ENCODE assay signal across 1 cellular context in the genomic region with DNA sequence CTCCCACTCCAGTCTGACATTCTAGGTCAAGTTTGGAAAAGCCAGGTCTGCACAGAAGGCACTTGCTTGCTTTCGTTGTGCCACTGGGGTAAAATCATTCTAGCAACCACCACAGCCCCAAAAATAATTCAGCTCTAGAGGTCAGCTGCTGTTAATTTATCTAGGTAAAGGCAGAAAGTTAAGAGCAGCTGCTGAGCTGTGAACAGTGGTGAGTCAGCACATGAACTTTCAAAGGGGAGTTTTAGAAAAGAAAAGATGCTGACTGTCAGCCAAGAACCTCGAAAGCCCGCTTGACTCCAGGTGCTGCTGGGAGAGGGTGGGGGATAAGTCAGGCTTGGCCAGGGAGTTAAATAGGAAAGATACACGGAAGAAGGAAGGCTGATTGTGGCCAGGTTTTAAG.
TF ChIP-seq lines count a peak whose summit lies in the region.

No MANE protein-coding gene starts in this region.

TF ChIP-seq in IMR-90, 13 proteins besides CTCF, POLR2A, EP300 and RAD21:
- no peak for TF ChIP-seq RCOR1 (IDR thresholded peaks at IDR 0.05; ENCODE audit: insufficient replicate concordance, low read length)
- no peak for TF ChIP-seq MXI1 (IDR thresholded peaks at IDR 0.05; ENCODE audit: borderline replicate concordance, low read depth, low read length)
